ENCODE assay signal across 11 cellular contexts in genomic region chr17:74282587-74283370, GRCh38. TPM values are rescaled to one million over a fixed set of nuclear protein-coding genes. Genes with fewer than 3 reads are reported as not detected.
DNase-seq lines count a peak whose midpoint lies in the region; ATAC-seq and TF ChIP-seq lines count a peak whose summit lies in the region.
"Had no signal": no experiment of that assay in that cellular context is flagged by ENCODE, and none has a peak within 500 bp of the region (broad histone marks: within the 10 kb centered on the region; RNA-seq: fewer than 3 reads in every experiment).

No MANE protein-coding gene starts in this region.

- H3K27ac ChIP-seq in gastroesophageal sphincter = no peak overlapping the region
- H3K27ac ChIP-seq: vagina had no signal

- ATAC-seq in gastroesophageal sphincter (no peak), HG02678 (IDR thresholded peaks at IDR 0.05; ENCODE audit: unreplicated experiment) (no peak)

- TF ChIP-seq CTCF in GM13976 (IDR thresholded peaks at IDR 0.05; ENCODE audit: borderline replicate concordance, control extremely low read depth, extremely low read depth, insufficient read depth, missing control alignments) = no peak
- TF ChIP-seq CTCF in gastroesophageal sphincter (IDR thresholded peaks at IDR 0.05) = no peak

- no peak for TF ChIP-seq EP300 in gastroesophageal sphincter (IDR thresholded peaks at IDR 0.05)

- no peaks in the 10 kb centered on the region for H3K9me3 Mint-ChIP-seq in activated naive CD4-positive, alpha-beta T cell treated with anti-CD3 and anti-CD28 coated beads, Interleukin-2, amount 50 U/mL, for 24 hours

- H3K4me1 ChIP-seq in gastroesophageal sphincter = peaks cover 0 to 7% (median 0%) of the 10 kb centered on the region in 3 donors
- H3K4me1 ChIP-seq: vagina had no signal

- in situ Hi-C loops in GM13976 (cut with MboI; ENCODE audit: low sequenced_read_pairs, unreplicated experiment) = no loop called here

- peaks cover 34% of the 10 kb centered on the region for H3K27me3 ChIP-seq in gastroesophageal sphincter
- H3K27me3 ChIP-seq: vagina had no signal

- DNase-seq in GM13976 (ENCODE audit: low spot score) (peak; percentile 69), T follicular helper cell (ENCODE audit: low read depth) (peak; percentile 16), NCI-H526 treated with DMSO at 0.1 percent for 48 hours (lab: John Stamatoyannopoulos, UW) (no peak), AG08395 (ENCODE audit: low spot score) (no peak)
- DNase-seq in stimulated activated CD4-positive, alpha-beta T cell treated with anti-CD3 and anti-CD28 coated beads, Interleukin-4, amount 100 ng/mL, for 1 hour = peak; percentile 42
- DNase-seq: hypothalamus, nucleus accumbens had no signal

- H3K4me3 ChIP-seq in gastroesophageal sphincter = no peak overlapping the region
- H3K4me3 ChIP-seq: vagina had no signal

- no peaks in the 10 kb centered on the region for H3K36me3 ChIP-seq in gastroesophageal sphincter
- H3K36me3 ChIP-seq: vagina had no signal

- H3K36me3 Mint-ChIP-seq in activated naive CD4-positive, alpha-beta T cell treated with anti-CD3 and anti-CD28 coated beads, Interleukin-2, amount 50 U/mL, for 24 hours = no peaks in the 10 kb centered on the region

- WGBS in gastroesophageal sphincter (ENCODE audit: low coverage in 1 of 2), 2 donors = 77 to 82% methylated on average over 2 to 8 of the region's 9 CpGs

- no peak for TF ChIP-seq POLR2A in gastroesophageal sphincter (IDR thresholded peaks at IDR 0.05)

- H3K4me3 Mint-ChIP-seq in activated naive CD4-positive, alpha-beta T cell treated with anti-CD3 and anti-CD28 coated beads, Interleukin-2, amount 50 U/mL, for 24 hours = peak overlapping the region; percentile 56

- H3K27me3 Mint-ChIP-seq in activated naive CD4-positive, alpha-beta T cell treated with anti-CD3 and anti-CD28 coated beads, Interleukin-2, amount 50 U/mL, for 24 hours = no peaks in the 10 kb centered on the region

- H3K27ac Mint-ChIP-seq in activated naive CD4-positive, alpha-beta T cell treated with anti-CD3 and anti-CD28 coated beads, Interleukin-2, amount 50 U/mL, for 24 hours = peak overlapping the region; percentile 96

- H3K4me1 Mint-ChIP-seq in activated naive CD4-positive, alpha-beta T cell treated with anti-CD3 and anti-CD28 coated beads, Interleukin-2, amount 50 U/mL, for 24 hours = peaks cover 33% of the 10 kb centered on the region

- H3K9me3 ChIP-seq in gastroesophageal sphincter = no peaks in the 10 kb centered on the region
- H3K9me3 ChIP-seq: vagina had no signal

RNA-seq across cellular contexts. Expression of gene DNAI2, which starts 8.7 kb away (rescaled TPM):
- total RNA-seq in gastroesophageal sphincter = not detected
- total RNA-seq: vagina had no signal

RNA-seq across cellular contexts. Expression of gene KIF19, which starts 43.2 kb away (rescaled TPM):
- total RNA-seq in gastroesophageal sphincter = 1 to 10 TPM in 2 of 4 donors, under 1 TPM in 2; 0.81 to 2.1 (median 1.5) TPM

Comparison
In these comparisons a context has a peak if more than half of its experiments do, and no peak if none do; other contexts are left out.
1. DNase-seq: peak in GM13976 (single experiment), T follicular helper cell (single experiment) and stimulated activated CD4-positive, alpha-beta T cell treated with anti-CD3 and anti-CD28 coated beads, Interleukin-4, amount 100 ng/mL, for 1 hour (single experiment); none in NCI-H526 treated with DMSO at 0.1 percent for 48 hours (single experiment) and AG08395 (single experiment).